In genomic region chr7:92415225-92415624, GRCh38 we compare ENCODE assay signal across 17 cellular contexts.
"Had no signal": no experiment of that assay in that cellular context is flagged by ENCODE, and none has a peak within 500 bp of the region (broad histone marks: within the 10 kb centered on the region; RNA-seq: fewer than 3 reads in every experiment).

No MANE protein-coding gene starts in this region.

- H3K4me3 ChIP-seq: cardiac muscle cell, gastrocnemius medialis, heart right ventricle, pancreas, thyroid gland had no signal

- H3K36me3 ChIP-seq: cardiac muscle cell, gastrocnemius medialis, heart right ventricle, pancreas, thyroid gland had no signal

- H3K4me1 ChIP-seq: gastrocnemius medialis, heart right ventricle, pancreas, thyroid gland had no signal

- H3K27me3 ChIP-seq: cardiac muscle cell, gastrocnemius medialis, pancreas, thyroid gland had no signal

- H3K27ac ChIP-seq: cardiac muscle cell, gastrocnemius medialis, heart right ventricle, pancreas, thyroid gland had no signal

- ATAC-seq: activated T-cell treated with anti-CD3 and anti-CD28 coated beads, Interleukin-2, amount 50 U/mL, for 72 hours; effector memory CD8-positive, alpha-beta T cell; gastrocnemius medialis; heart right ventricle; left ventricle myocardium superior; naive thymus-derived CD8-positive, alpha-beta T cell; pancreas; sciatic nerve had no signal

- H3K9me3 ChIP-seq: gastrocnemius medialis, pancreas, thyroid gland had no signal

- DNase-seq: activated CD4-positive, alpha-beta T cell treated with anti-CD3 and anti-CD28 coated beads, Interleukin-2, amount 50 U/mL, for 4 hours; activated gamma-delta T cell; activated T-cell treated with anti-CD3 and anti-CD28 coated beads, Interleukin-2, amount 50 U/mL, for 72 hours; amniotic stem cell; effector memory CD8-positive, alpha-beta T cell; gastrocnemius medialis; heart right ventricle; left ventricle myocardium superior; naive thymus-derived CD8-positive, alpha-beta T cell; pancreas; stimulated activated CD4-positive, alpha-beta T cell treated with anti-CD3 and anti-CD28 coated beads, Interleukin-4, amount 100 ng/mL, for 4 hours; stimulated activated naive CD4-positive, alpha-beta T cell; SW 1271; T-helper 2 cell; thyroid gland had no signal
